In the genomic region with DNA sequence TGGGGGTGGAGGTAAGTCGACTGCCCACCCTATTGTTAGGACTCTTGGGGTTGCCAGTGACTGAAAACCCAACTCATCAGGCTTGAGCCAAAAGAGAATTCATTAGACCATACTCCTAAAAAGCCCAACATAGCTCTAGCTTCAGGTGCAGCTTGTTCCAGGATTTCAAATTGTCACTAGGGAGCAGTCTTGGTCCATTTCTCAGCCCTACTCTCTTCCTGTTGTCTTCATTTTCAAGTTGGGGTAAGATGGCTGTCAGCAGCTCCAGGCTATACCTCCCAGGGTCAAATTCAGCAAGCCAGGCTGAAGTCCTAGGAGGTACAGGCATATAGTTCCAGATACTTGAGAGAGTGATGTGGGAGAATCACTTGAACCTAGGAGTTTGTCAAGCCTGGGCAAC, we compare ENCODE assay signal across 9 cellular contexts. TPM values are rescaled to one million over a fixed set of nuclear protein-coding genes. Genes with fewer than 3 reads are reported as not detected.
DNase-seq lines count a peak whose midpoint lies in the region; ATAC-seq, FAIRE-seq and TF ChIP-seq lines count a peak whose summit lies in the region.
"Had no signal": no experiment of that assay in that cellular context is flagged by ENCODE, and none has a peak within 500 bp of the region (broad histone marks: within the 10 kb centered on the region; RNA-seq: fewer than 3 reads in every experiment).

No MANE protein-coding gene starts in this region.

- H2BK20ac ChIP-seq in H1 (ENCODE audit: low read length) = no peak overlapping the region

- no peaks in the 10 kb centered on the region for H3K9me3 ChIP-seq in H1 (ENCODE audit: insufficient read depth in 2 of 2, low read depth in 1 of 2, low read length in 1 of 2)

- no peak overlapping the region for H3K27ac ChIP-seq in H1 (ENCODE audit: low read depth, low read length)

- H2BK12ac ChIP-seq in H1 (ENCODE audit: low read depth, low read length) = no peak overlapping the region

- TF ChIP-seq POLR2A in H1 (IDR thresholded peaks at IDR 0.05; ENCODE audit: control extremely low read depth in 1 of 2, low read depth in 2 of 2, low read length in 2 of 2) = no peak

- CTCF ChIA-PET in H1 (lab: Charles Lee; ENCODE audit: partially characterized antibody) = interaction anchor here (0.6 to 41.3 kb wide), 48 partner anchors 11 to 522 kb away, joined by 3 to 958 read pairs (median 5); partner anchors contain the start of genes COL13A1 and TYSND1

- no peak overlapping the region for H2AFZ ChIP-seq in H1 (ENCODE audit: low read length)

- H3K4ac ChIP-seq in H1 (replicated peaks; ENCODE audit: insufficient read length, low read depth, low read length) = no peak overlapping the region

- no peak overlapping the region for H3K56ac ChIP-seq in H1 (replicated peaks; ENCODE audit: insufficient read length, low read depth, low read length)

- no peak overlapping the region for H4K91ac ChIP-seq in H1 (replicated peaks; ENCODE audit: insufficient read length, low read length)

- TF ChIP-seq CTCF in H1 (IDR thresholded peaks at IDR 0.05; ENCODE audit: control extremely low read depth in 1 of 3, insufficient read depth in 1 of 3, low read depth in 1 of 3, low read length in 3 of 3) = peak in 2 of 3 experiments; percentile 62 to 64; a peak in 3 of 4 replicates

- peaks cover 3% of the 10 kb centered on the region; the same call in 1 of the 2 replicates for H3K23me2 ChIP-seq in H1 (ENCODE audit: low read depth, low read length)

- H3K79me2 ChIP-seq in H1 (ENCODE audit: control insufficient read depth in 1 of 2, insufficient read depth in 2 of 2, low read length in 2 of 2) = no peaks in the 10 kb centered on the region

- H3K14ac ChIP-seq in H1 (ENCODE audit: insufficient read length) = no peak overlapping the region

- no peak overlapping the region for H2BK5ac ChIP-seq in H1 (ENCODE audit: low read depth, low read length)

- DNase-seq in GM03348 (ENCODE audit: low spot score) = peak; percentile 80
- DNase-seq in NCI-H1694 treated with DMSO at 0.1 percent for 48 hours (lab: John Stamatoyannopoulos, UW) = peak; percentile 14
- no peak for DNase-seq in H1 (ENCODE audit: low read depth in 1 of 2, low spot score in 2 of 2)
- DNase-seq in pons (ENCODE audit: low spot score) = peak; percentile 9
- DNase-seq in activated CD4-positive, alpha-beta T cell treated with anti-CD3 and anti-CD28 coated beads for 48 hours = no peak
- no peak for DNase-seq in urothelium cell line (ENCODE audit: low spot score)
- no peak for DNase-seq in NCI-H146 (lab: John Stamatoyannopoulos, UW)

- no peak for ATAC-seq in HG02852 (IDR thresholded peaks at IDR 0.05; ENCODE audit: unreplicated experiment)
- ATAC-seq: activated CD4-positive, CD25-positive, alpha-beta regulatory T cell treated with anti-CD3 and anti-CD28 coated beads, Interleukin-2, amount 50 U/mL, for 24 hours had no signal

- H4K20me1 ChIP-seq in H1 (replicated peaks in 1 of 2; ENCODE audit: control insufficient read depth in 1 of 2, insufficient read depth in 2 of 2, low read length in 2 of 2) = no peaks in the 10 kb centered on the region

- H3K4me3 ChIP-seq in H1 (ENCODE audit: extremely low read depth in 1 of 4, insufficient read depth in 2 of 4, low read depth in 3 of 4, low read length in 4 of 4) = no peak overlapping the region

- no peak overlapping the region for H3K4me2 ChIP-seq in H1 (ENCODE audit: insufficient read depth in 1 of 2, low read depth in 2 of 2, low read length in 2 of 2)

- H3K18ac ChIP-seq in H1 (ENCODE audit: extremely low read depth, low read length) = no peak overlapping the region

- H4K5ac ChIP-seq in H1 (ENCODE audit: insufficient read length, low read depth, low read length) = no peak overlapping the region

- H3K9ac ChIP-seq in H1 (replicated peaks in 1 of 4; ENCODE audit: extremely low read depth in 1 of 4, low read depth in 3 of 4, low read length in 3 of 4) = no peak overlapping the region

- H3K23ac ChIP-seq in H1 (ENCODE audit: insufficient read length) = no peak overlapping the region

- H3K4me1 ChIP-seq in H1 (replicated peaks in 1 of 4; ENCODE audit: control insufficient read depth in 3 of 4, insufficient read depth in 4 of 4, low read length in 3 of 4) = peaks cover 0 to 3% (median 0%) of the 10 kb centered on the region in 4 experiments; a peak in 1 of 7 replicates

- H3K27me3 ChIP-seq in H1 (replicated peaks in 1 of 4; ENCODE audit: control insufficient read depth in 3 of 4, extremely low read depth in 1 of 4, insufficient read depth in 3 of 4, low read length in 3 of 4) = peaks cover 0 to 5% (median 0%) of the 10 kb centered on the region in 4 experiments; a peak in 1 of 7 replicates

- POLR2A ChIA-PET in H1 (lab: Charles Lee; ENCODE audit: partially characterized antibody) = interaction anchor here (1.0 kb wide), 1 partner anchor 359 kb away, joined by 4 read pairs; the partner anchor contains the start of gene TYSND1

- peak; percentile 82 to 85 for TF ChIP-seq RAD21 in H1 (IDR thresholded peaks at IDR 0.05 in 1 of 2, conservative IDR thresholded peaks at IDR 0.05 in 1 of 2; ENCODE audit: low read depth in 2 of 2, low read length in 2 of 2)

- no peak overlapping the region for H2AK5ac ChIP-seq in H1 (ENCODE audit: low read depth, low read length)

- 65% methylated on average over 1 of the region's 1 CpG; no CpG with 5 or more reads in 1 of the 2 experiments for WGBS in H1 (ENCODE audit: extremely low coverage in 1 of 2, insufficient coverage in 1 of 2, insufficient read length in 1 of 2, insufficient replicate concordance in 2 of 2, low coverage in 1 of 2, low lambda C conversion rate in 2 of 2, missing lambda C conversion rate in 1 of 2), 2 experiments

- no peak for TF ChIP-seq EP300 in H1 (IDR thresholded peaks at IDR 0.05; ENCODE audit: borderline replicate concordance in 1 of 2, low read depth in 2 of 2, low read length in 2 of 2)

- FAIRE-seq in H1 (lab: Jason Lieb, UNC) = peak; percentile 76
- no peak for FAIRE-seq in urothelium cell line (lab: Jason Lieb, UNC)

- H3K36me3 ChIP-seq in H1 (ENCODE audit: control insufficient read depth in 2 of 4, insufficient read depth in 4 of 4, low read length in 3 of 4) = no peaks in the 10 kb centered on the region

- no peak overlapping the region for H4K8ac ChIP-seq in H1 (ENCODE audit: extremely low read depth, insufficient read depth, low read length)

- H3K79me1 ChIP-seq in H1 (ENCODE audit: low read depth, low read length) = no peaks in the 10 kb centered on the region

- no peak overlapping the region for H2BK120ac ChIP-seq in H1 (replicated peaks; ENCODE audit: low read depth, low read length)

- no peak overlapping the region for H2BK15ac ChIP-seq in H1 (ENCODE audit: low read length)

TF ChIP-seq in H1, 55 proteins besides CTCF, POLR2A, EP300 and RAD21:
- 0 out of 2 replicates have a peak, but pooled peaks have one; percentile 17 for TF ChIP-seq TAF1 (IDR thresholded peaks at IDR 0.05; ENCODE audit: low read depth, low read length)
- TF ChIP-seq YY1 (IDR thresholded peaks at IDR 0.05; ENCODE audit: low read depth, low read length) = peak; percentile 78
- no peak for TF ChIP-seq CHD1 (IDR thresholded peaks at IDR 0.05; ENCODE audit: low read depth, low read length)

RNA-seq across cellular contexts. Expression of gene COL13A1, which starts 14.9 kb away (rescaled TPM):
- 4.5 and 5.2 TPM in 2 replicates for total RNA-seq in H1 (2021; fragmentation: NEBNext Ultra II Directional; extraction: Animal tissue kit (Norgen Biotek cat#: 25700))
- 2.6 and 3.7 TPM in 2 replicates for polyA plus RNA-seq in H1 (2011; rRNA removed)
- 6.7 TPM for polyA plus RNA-seq in H1 (2011; cell fraction: cytosol; rRNA removed)
- polyA plus RNA-seq in H1 (2011; cell fraction: nucleus; rRNA removed) = 13.5 TPM
- polyA plus RNA-seq in H1 (2012, experiment 1 of 2) = 3.5 to 4.3 TPM (median 3.7 TPM) in 4 replicates
- polyA plus RNA-seq in H1 (2012, experiment 2 of 2) = 1.0 TPM
- polyA plus RNA-seq in H1 (2013, experiment 1 of 2) = 7.6 TPM
- polyA plus RNA-seq in H1 (2013, experiment 2 of 2) = 6.3 TPM
- 1.7 and 4.2 TPM in 2 replicates for polyA minus RNA-seq in H1 (2011; rRNA and poly(A)+ RNA removed)
- 0.95 TPM for polyA minus RNA-seq in H1 (2011; cell fraction: cytosol; rRNA and poly(A)+ RNA removed)
- 11.5 TPM for polyA minus RNA-seq in H1 (2011; cell fraction: nucleus; rRNA and poly(A)+ RNA removed)

Comparison
In these comparisons a context has a peak if more than half of its experiments do, and no peak if none do; other contexts are left out.
1. DNase-seq: peak in GM03348 (single experiment), NCI-H1694 treated with DMSO at 0.1 percent for 48 hours (single experiment) and pons (single experiment); none in H1 (0 of 2), activated CD4-positive, alpha-beta T cell treated with anti-CD3 and anti-CD28 coated beads for 48 hours (single experiment), urothelium cell line (single experiment) and NCI-H146 (single experiment).